ENCODE assay signal across 32 cellular contexts in the genomic region with DNA sequence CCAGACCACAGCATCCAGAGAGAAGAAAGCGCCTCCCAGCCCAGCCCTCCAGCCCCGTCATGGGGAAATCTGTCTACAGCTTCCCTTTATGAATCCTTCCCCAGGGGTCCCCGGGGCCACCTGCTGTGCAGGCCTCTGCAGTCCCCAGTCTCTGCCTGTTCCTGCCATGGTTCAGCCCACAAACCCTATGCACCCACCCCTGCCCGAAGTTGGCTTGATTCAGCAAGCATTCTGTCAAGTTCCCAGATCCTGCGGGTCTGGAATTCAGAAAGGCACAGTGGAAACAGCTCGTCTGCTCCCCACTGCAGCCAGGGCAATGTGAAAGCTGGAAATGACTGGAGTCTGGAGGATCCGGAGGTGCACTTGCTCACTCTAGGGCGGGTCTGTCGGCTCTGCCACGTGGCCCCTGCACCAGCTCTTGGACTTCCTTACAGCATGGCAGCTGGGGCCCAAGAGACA. TPM values are rescaled to one million over a fixed set of nuclear protein-coding genes. Genes with fewer than 3 reads are reported as not detected.
"Had no signal": no experiment of that assay in that cellular context is flagged by ENCODE, and none has a peak within 500 bp of the region (broad histone marks: within the 10 kb centered on the region; RNA-seq: fewer than 3 reads in every experiment).

No MANE protein-coding gene starts in this region.

- H3K9me3 ChIP-seq: adrenal gland, ascending aorta, heart left ventricle, right lobe of liver, stomach, thyroid gland, upper lobe of right lung had no signal

- H3K4me2 ChIP-seq: neural progenitor cell had no signal

- H3K4me3 ChIP-seq: adrenal gland, ascending aorta, heart left ventricle, neural progenitor cell, right lobe of liver, stomach, thyroid gland, upper lobe of right lung had no signal

- DNase-seq: activated CD4-positive, alpha-beta T cell treated with anti-CD3 and anti-CD28 coated beads for 1 hour; activated CD4-positive, alpha-beta T cell treated with anti-CD3 and anti-CD28 coated beads, Interleukin-2, amount 10 ng/mL, durations not matched to agents 7 days and 5 days; activated CD8-positive, alpha-beta memory T cell treated with anti-CD3 and anti-CD28 coated beads, Interleukin-2, amount 10 ng/mL, durations not matched to agents 7 days and 5 days; activated CD8-positive, alpha-beta T cell treated with anti-CD3 and anti-CD28 coated beads, Interleukin-2, amount 10 ng/mL, durations not matched to agents 7 days and 5 days; activated naive CD4-positive, alpha-beta T cell; activated naive CD8-positive, alpha-beta T cell treated with anti-CD3 and anti-CD28 coated beads for 36 hours; activated T-cell treated with anti-CD3 and anti-CD28 coated beads, Interleukin-2, amount 50 U/mL, for 48 hours; cortex of kidney; foreskin fibroblast; heart left ventricle; hypothalamus; immature natural killer cell; naive thymus-derived CD8-positive, alpha-beta T cell; posterior cingulate gyrus; right lobe of liver; small intestine; stimulated activated CD4-positive, alpha-beta T cell treated with anti-CD3 and anti-CD28 coated beads, Interleukin-1b, Interleukin-23, amount 100 ng/mL, for 48 hours; stimulated activated CD4-positive, alpha-beta T cell treated with anti-CD3 and anti-CD28 coated beads, Interleukin-4, amount 100 ng/mL, for 4 hours; stimulated activated CD8-positive, alpha-beta memory T cell treated with anti-CD3 and anti-CD28 coated beads, Interleukin-4, amount 100 ng/mL, for 48 hours; stomach; T-helper 2 cell; thyroid gland; upper lobe of right lung had no signal

- H3K27me3 ChIP-seq: ascending aorta, thyroid gland had no signal

- ATAC-seq: activated CD8-positive, alpha-beta memory T cell treated with anti-CD3 and anti-CD28 coated beads, Interleukin-2, amount 10 ng/mL, durations not matched to agents 7 days and 5 days; activated CD8-positive, alpha-beta T cell treated with anti-CD3 and anti-CD28 coated beads, Interleukin-2, amount 10 ng/mL, durations not matched to agents 7 days and 5 days; esophagus mucosa; heart left ventricle; naive thymus-derived CD8-positive, alpha-beta T cell; right lobe of liver; stimulated activated memory B cell treated with anti-CD40 and anti-IgM and Interleukin-4, amounts not matched to agents 10 μg/mL and 1 μg/mL and 100 μg/mL, for 72 hours; upper lobe of right lung had no signal

- H3K36me3 Mint-ChIP-seq: activated naive CD8-positive, alpha-beta T cell treated with anti-CD3 and anti-CD28 coated beads for 36 hours; brain; immature natural killer cell; neural progenitor cell; stimulated activated memory B cell treated with anti-CD40 and anti-IgM and Interleukin-4, amounts not matched to agents 10 μg/mL and 1 μg/mL and 100 μg/mL, for 72 hours had no signal

- FAIRE-seq: small intestine had no signal

- H3K9ac ChIP-seq: neural progenitor cell had no signal

- H3K4me3 Mint-ChIP-seq: activated CD4-positive, alpha-beta T cell treated with anti-CD3 and anti-CD28 coated beads, Interleukin-2, amount 10 ng/mL, durations not matched to agents 7 days and 5 days; activated CD8-positive, alpha-beta memory T cell treated with anti-CD3 and anti-CD28 coated beads, Interleukin-2, amount 10 ng/mL, durations not matched to agents 7 days and 5 days; activated CD8-positive, alpha-beta T cell treated with anti-CD3 and anti-CD28 coated beads, Interleukin-2, amount 10 ng/mL, durations not matched to agents 7 days and 5 days; activated naive CD8-positive, alpha-beta T cell treated with anti-CD3 and anti-CD28 coated beads for 36 hours; brain; immature natural killer cell; memory B cell; neural progenitor cell; stimulated activated memory B cell treated with anti-CD40 and anti-IgM and Interleukin-4, amounts not matched to agents 10 μg/mL and 1 μg/mL and 100 μg/mL, for 72 hours had no signal

- H3K9me3 Mint-ChIP-seq: activated CD4-positive, alpha-beta T cell treated with anti-CD3 and anti-CD28 coated beads, Interleukin-2, amount 10 ng/mL, durations not matched to agents 7 days and 5 days; activated naive CD8-positive, alpha-beta T cell treated with anti-CD3 and anti-CD28 coated beads for 36 hours; activated T-helper 2 cell treated with anti-CD3 and anti-CD28 coated beads, Interferon-gamma antibody, Interleukin-2, Interleukin-4, amounts not matched to agents 10 μg/mL and 5 μg/mL and 100 μg/mL, durations not matched to agents 14 hours and 24 hours and 36 hours; memory B cell; naive thymus-derived CD8-positive, alpha-beta T cell; stimulated activated memory B cell treated with anti-CD40 and anti-IgM and Interleukin-4, amounts not matched to agents 10 μg/mL and 1 μg/mL and 100 μg/mL, for 72 hours had no signal

- H3K27ac Mint-ChIP-seq: activated CD4-positive, alpha-beta T cell treated with anti-CD3 and anti-CD28 coated beads, Interleukin-2, amount 10 ng/mL, durations not matched to agents 7 days and 5 days; activated CD8-positive, alpha-beta memory T cell treated with anti-CD3 and anti-CD28 coated beads, Interleukin-2, amount 10 ng/mL, durations not matched to agents 7 days and 5 days; activated CD8-positive, alpha-beta T cell treated with anti-CD3 and anti-CD28 coated beads, Interleukin-2, amount 10 ng/mL, durations not matched to agents 7 days and 5 days; activated naive CD8-positive, alpha-beta T cell treated with anti-CD3 and anti-CD28 coated beads for 36 hours; activated T-helper 2 cell treated with anti-CD3 and anti-CD28 coated beads, Interferon-gamma antibody, Interleukin-2, Interleukin-4, amounts not matched to agents 10 μg/mL and 5 μg/mL and 100 μg/mL, durations not matched to agents 14 hours and 24 hours and 36 hours; immature natural killer cell; memory B cell; naive thymus-derived CD8-positive, alpha-beta T cell; neural progenitor cell; stimulated activated memory B cell treated with anti-CD40 and anti-IgM and Interleukin-4, amounts not matched to agents 10 μg/mL and 1 μg/mL and 100 μg/mL, for 72 hours had no signal

- H2AFZ ChIP-seq: neural progenitor cell had no signal

- H3K27ac ChIP-seq: adrenal gland, ascending aorta, heart left ventricle, neural progenitor cell, right lobe of liver, stomach, thyroid gland, upper lobe of right lung had no signal

- H3K36me3 ChIP-seq: adrenal gland, ascending aorta, heart left ventricle, neural progenitor cell, right lobe of liver, stomach, thyroid gland, upper lobe of right lung had no signal

RNA-seq across cellular contexts. Expression of a gene that starts 2.9 kb away (rescaled TPM):
- total RNA-seq: activated CD4-positive, alpha-beta T cell treated with anti-CD3 and anti-CD28 coated beads, Interleukin-2, amount 10 ng/mL, durations not matched to agents 7 days and 5 days; activated CD8-positive, alpha-beta memory T cell treated with anti-CD3 and anti-CD28 coated beads, Interleukin-2, amount 10 ng/mL, durations not matched to agents 7 days and 5 days; activated CD8-positive, alpha-beta T cell treated with anti-CD3 and anti-CD28 coated beads, Interleukin-2, amount 10 ng/mL, durations not matched to agents 7 days and 5 days; activated naive CD8-positive, alpha-beta T cell treated with anti-CD3 and anti-CD28 coated beads for 36 hours; activated T-helper 2 cell treated with anti-CD3 and anti-CD28 coated beads, Interferon-gamma antibody, Interleukin-2, Interleukin-4, amounts not matched to agents 10 μg/mL and 5 μg/mL and 100 μg/mL, durations not matched to agents 14 hours and 24 hours and 36 hours; cardiac septum; naive thymus-derived CD8-positive, alpha-beta T cell had no signal
- polyA plus RNA-seq: naive thymus-derived CD8-positive, alpha-beta T cell had no signal
